In the genomic region with DNA sequence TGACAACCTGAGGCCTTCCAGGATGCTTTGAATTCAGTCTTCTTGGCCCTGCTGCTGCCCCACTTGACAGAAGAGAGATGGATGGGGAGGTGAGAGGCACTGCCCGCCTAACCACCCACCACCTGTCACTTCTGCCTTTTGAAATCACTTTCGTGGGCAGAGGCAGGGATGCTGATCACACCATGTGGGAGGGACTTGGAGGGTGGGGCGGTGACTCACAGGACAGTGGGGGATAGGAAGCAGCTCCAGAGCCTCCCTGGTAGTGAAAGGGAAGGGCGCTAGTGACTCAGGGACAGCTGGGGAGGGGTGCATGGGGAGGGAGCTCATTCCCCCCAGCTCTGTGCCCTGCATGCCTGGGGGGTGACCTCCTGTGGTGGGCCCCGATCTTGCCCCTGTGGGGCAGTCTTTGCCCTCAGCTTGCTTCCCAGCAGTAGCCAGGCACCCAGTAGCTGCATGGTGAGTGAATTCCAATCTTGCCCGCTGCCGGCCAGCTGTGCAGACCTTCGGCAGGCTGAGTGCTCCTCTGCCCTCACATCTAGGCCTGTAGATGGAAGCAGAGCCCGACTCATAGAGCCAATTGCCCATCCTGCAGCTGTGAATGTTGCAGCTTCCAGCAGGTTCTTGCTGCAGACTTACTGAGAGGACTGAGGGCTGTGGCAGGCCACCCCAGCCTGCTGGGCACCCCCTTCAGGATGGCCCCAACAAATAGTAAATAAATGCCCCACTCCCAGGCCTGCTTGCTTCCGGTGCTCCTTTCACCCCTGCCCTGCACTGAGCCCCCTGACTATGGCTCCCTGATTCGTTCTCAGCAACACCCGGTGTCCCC, we compare ENCODE assay signal across 8 cellular contexts. TPM values are rescaled to one million over a fixed set of nuclear protein-coding genes. Genes with fewer than 3 reads are reported as not detected.
DNase-seq lines count a peak whose midpoint lies in the region; ATAC-seq and TF ChIP-seq lines count a peak whose summit lies in the region.
"Not testable (repeated sequence)": the region's sequence is repeated elsewhere in the genome, so short reads cannot be mapped to it uniquely, and the experiment has no call there.

No MANE protein-coding gene starts in this region.

- in situ Hi-C loops in SK-MEL-5 (cut with HindIII; ENCODE audit: low pct_unique_long_range_greater_than_20kb, low sequenced_read_pairs) = not testable (repeated sequence)

- H3K27ac Mint-ChIP-seq in CD4-positive, CD25-positive, alpha-beta regulatory T cell = peak overlapping the region in 1 of 3 donors; percentile 27
- H3K27ac Mint-ChIP-seq in HFFc6 = not testable (repeated sequence)

- H3K4me3 Mint-ChIP-seq in CD4-positive, CD25-positive, alpha-beta regulatory T cell = not testable (repeated sequence)
- H3K4me3 Mint-ChIP-seq in HFFc6 = peak overlapping the region; percentile 39; the same call in 1 of the 2 replicates

- H3K4me3 ChIP-seq in CD4-positive, CD25-positive, alpha-beta regulatory T cell (ENCODE audit: low read depth, low read length); adipocyte (ENCODE audit: low read length); epithelial cell of proximal tubule (ENCODE audit: low read depth, low read length): not testable (repeated sequence)

- H3K9ac ChIP-seq in adipocyte (ENCODE audit: low read length) = not testable (repeated sequence)

- H3K36me3 Mint-ChIP-seq in CD4-positive, CD25-positive, alpha-beta regulatory T cell; HFFc6 (ENCODE audit: low read depth): not testable (repeated sequence)

- H3K4me1 ChIP-seq in CD4-positive, CD25-positive, alpha-beta regulatory T cell (ENCODE audit: control insufficient read depth, insufficient read depth, low read length, poor library complexity, severe bottlenecking); adipocyte (ENCODE audit: control insufficient read depth, insufficient read depth, low read length): not testable (repeated sequence)

- not testable (repeated sequence) for H3K9me3 Mint-ChIP-seq in CD4-positive, CD25-positive, alpha-beta regulatory T cell; HFFc6

- TF ChIP-seq CTCF in HFFc6 (IDR thresholded peaks at IDR 0.05) (peak; percentile 67), epithelial cell of proximal tubule (conservative IDR thresholded peaks at IDR 0.05; ENCODE audit: low read depth, low read length) (peak; percentile 33)

- not testable (repeated sequence) for H3K27me3 Mint-ChIP-seq in CD4-positive, CD25-positive, alpha-beta regulatory T cell
- H3K27me3 Mint-ChIP-seq in HFFc6 (ENCODE audit: insufficient read depth) = peaks cover 11% of the 10 kb centered on the region

- H3K4me1 Mint-ChIP-seq in CD4-positive, CD25-positive, alpha-beta regulatory T cell; HFFc6 (ENCODE audit: low read depth): not testable (repeated sequence)

- not testable (repeated sequence) for H3K9me3 ChIP-seq in CD4-positive, CD25-positive, alpha-beta regulatory T cell (ENCODE audit: control insufficient read depth in 2 of 2, low read length in 2 of 2); adipocyte (ENCODE audit: control insufficient read depth, low read length)

- H3K36me3 ChIP-seq in CD4-positive, CD25-positive, alpha-beta regulatory T cell (ENCODE audit: control insufficient read depth, insufficient read depth, low read length); adipocyte (ENCODE audit: control insufficient read depth, insufficient read depth, low read length, severe bottlenecking): not testable (repeated sequence)

- peak in 2 of 3 donors; percentile 2 to 11 for DNase-seq in CD4-positive, CD25-positive, alpha-beta regulatory T cell
- DNase-seq in HFFc6 = peak; percentile 87
- DNase-seq in SK-MEL-5 (ENCODE audit: low read depth, low spot score) = peak; percentile 55
- peak; percentile 63 for DNase-seq in adipocyte (ENCODE audit: low read depth)
- DNase-seq in epithelial cell of proximal tubule (ENCODE audit: low read depth) = not testable (repeated sequence)
- peak; percentile 65 for DNase-seq in islet precursor cell
- DNase-seq in non-pigmented ciliary epithelial cell (ENCODE audit: low read depth) = peak; percentile 15
- DNase-seq in stromal cell of bone marrow (ENCODE audit: low read depth) = peak; percentile 40

- ATAC-seq in CD4-positive, CD25-positive, alpha-beta regulatory T cell (ENCODE audit: low read depth in 2 of 2) = peak; percentile 50 to 68

- not testable (repeated sequence) for H3K27ac ChIP-seq in CD4-positive, CD25-positive, alpha-beta regulatory T cell (ENCODE audit: insufficient read depth, low read length, poor library complexity, severe bottlenecking)

- not testable (repeated sequence) for H3K27me3 ChIP-seq in CD4-positive, CD25-positive, alpha-beta regulatory T cell (ENCODE audit: control insufficient read depth, insufficient read depth, low read length); adipocyte (replicated peaks; ENCODE audit: control insufficient read depth, insufficient read depth, low read length)

RNA-seq across cellular contexts. Expression of a gene that starts 28.6 kb away (rescaled TPM):
- total RNA-seq in CD4-positive, CD25-positive, alpha-beta regulatory T cell = 2.0 TPM
- polyA plus RNA-seq in CD4-positive, CD25-positive, alpha-beta regulatory T cell = 1 to 10 TPM in 2 of 4 donors, under 1 TPM in 2; 0.64 to 4.6 (median 1.0) TPM
- 10 to 100 TPM in 4 of 6 experiments, 1 to 10 TPM in 2; 3.1 to 44.6 (median 37.8) TPM for total RNA-seq in HFFc6 (2021; fragmentation: NEBNext Ultra II Directional; extraction: Animal tissue kit (Norgen Biotek cat#: 25700))
- not detected in 2 replicates for total RNA-seq in SK-MEL-5 (2014; rRNA removed; shearing (Covaris generic))
- polyA plus RNA-seq in SK-MEL-5 (2015; cell fraction: cytosol; rRNA removed) = not detected in 2 replicates
- not detected in 2 replicates for polyA plus RNA-seq in SK-MEL-5 (2015; cell fraction: nucleus; rRNA removed)
- total RNA-seq in epithelial cell of proximal tubule = 1.1 and 1.7 TPM in 2 replicates

RNA-seq across cellular contexts. Expression of a gene that starts 53.1 kb away (rescaled TPM):
- total RNA-seq in CD4-positive, CD25-positive, alpha-beta regulatory T cell = 1.0 TPM
- not detected for polyA plus RNA-seq in CD4-positive, CD25-positive, alpha-beta regulatory T cell
- not detected for total RNA-seq in HFFc6 (2021; fragmentation: NEBNext Ultra II Directional; extraction: Animal tissue kit (Norgen Biotek cat#: 25700))
- total RNA-seq in SK-MEL-5 (2014; rRNA removed; shearing (Covaris generic)) = not detected in 2 replicates
- not detected in 2 replicates for polyA plus RNA-seq in SK-MEL-5 (2015; cell fraction: cytosol; rRNA removed)
- polyA plus RNA-seq in SK-MEL-5 (2015; cell fraction: nucleus; rRNA removed) = 0.05 TPM in 1 of 2 replicates, not detected in the other
- total RNA-seq in epithelial cell of proximal tubule = 0.23 and 0.29 TPM in 2 replicates
